ENCODE assay signal across 1 cellular context in genomic region chr2:218269900-218270720, GRCh38.
TF ChIP-seq lines count a peak whose summit lies in the region.

AAMP (minus strand) TSS chr2:218270137; CDS start chr2:218270086, 51 bp downstream.
PNKD (plus strand) TSS chr2:218270519; CDS start chr2:218270536, 17 bp downstream.

TF ChIP-seq in HEK293, 187 proteins besides CTCF, POLR2A, EP300 and RAD21 (continued from another document and continues in another):
- TF ChIP-seq PRDM10 (tag by site-specific recombination; IDR thresholded peaks at IDR 0.05), result peak; percentile 92
- no peak for TF ChIP-seq ZNF138 (tag by site-specific recombination; IDR thresholded peaks at IDR 0.05; ENCODE audit: borderline replicate concordance)
- TF ChIP-seq ZNF266 (tag by site-specific recombination; IDR thresholded peaks at IDR 0.05; ENCODE audit: low read depth), result no peak
- no peak for TF ChIP-seq ZNF16 (tag by site-specific recombination; IDR thresholded peaks at IDR 0.05; ENCODE audit: low read depth)
- TF ChIP-seq ZNF18 (tag by site-specific recombination; IDR thresholded peaks at IDR 0.05), result 0 out of 2 replicates have a peak, but pooled peaks have one; percentile 39
- no peak for TF ChIP-seq ZNF521 (tag by site-specific recombination; IDR thresholded peaks at IDR 0.05)
- TF ChIP-seq ZNF37A (tag by site-specific recombination; IDR thresholded peaks at IDR 0.05), result no peak
- peak; percentile 86 for TF ChIP-seq ZNF335 (tag by site-specific recombination; conservative IDR thresholded peaks at IDR 0.05)
- no peak for TF ChIP-seq KLF1 (tag by site-specific recombination; IDR thresholded peaks at IDR 0.05)
- peak; percentile 68; the same call in 1 of the 2 replicates for TF ChIP-seq ZNF610 (tag by site-specific recombination; IDR thresholded peaks at IDR 0.05; ENCODE audit: borderline replicate concordance)
- TF ChIP-seq KLF9 (tag by site-specific recombination; IDR thresholded peaks at IDR 0.05; ENCODE audit: low read depth), result peak; percentile 79
- TF ChIP-seq KLF17 (tag by site-specific recombination; IDR thresholded peaks at IDR 0.05), result peak; percentile 8; the same call in 1 of the 2 replicates
- TF ChIP-seq ZBTB10 (tag by site-specific recombination; IDR thresholded peaks at IDR 0.05), result peak; percentile 60; the same call in 1 of the 2 replicates
- peak; percentile 93 for TF ChIP-seq ZXDB (tag by site-specific recombination; IDR thresholded peaks at IDR 0.05)
- no peak for TF ChIP-seq ZBTB1 (tag by site-specific recombination; IDR thresholded peaks at IDR 0.05)
- TF ChIP-seq PBX3 (CRISPR knock-in tag; IDR thresholded peaks at IDR 0.05), result peak; percentile 98
- no peak for TF ChIP-seq ZNF785 (tag by site-specific recombination; IDR thresholded peaks at IDR 0.05)
- TF ChIP-seq ZNF280D (tag by site-specific recombination; IDR thresholded peaks at IDR 0.05), result no peak
- TF ChIP-seq ZNF692 (tag by site-specific recombination; IDR thresholded peaks at IDR 0.05), result peak; percentile 57; the same call in 1 of the 2 replicates
- TF ChIP-seq ZBTB11 (tag by site-specific recombination; conservative IDR thresholded peaks at IDR 0.05; ENCODE audit: low read depth), result peak; percentile 58
- TF ChIP-seq SCRT2 (tag by site-specific recombination; IDR thresholded peaks at IDR 0.05), result no peak
- TF ChIP-seq ZNF398 (tag by site-specific recombination; IDR thresholded peaks at IDR 0.05), result peak; percentile 42; the same call in 1 of the 2 replicates
- no peak for TF ChIP-seq ZNF560 (tag by site-specific recombination; IDR thresholded peaks at IDR 0.05; ENCODE audit: borderline replicate concordance)
- TF ChIP-seq ZNF324 (tag by site-specific recombination; IDR thresholded peaks at IDR 0.05), result 0 out of 2 replicates have a peak, but pooled peaks have one; percentile 24
- TF ChIP-seq OVOL3 (tag by site-specific recombination; IDR thresholded peaks at IDR 0.05), result no peak
- TF ChIP-seq ZNF473 (tag by site-specific recombination; IDR thresholded peaks at IDR 0.05), result no peak
